ENCODE assay signal across 9 cellular contexts in the genomic region with DNA sequence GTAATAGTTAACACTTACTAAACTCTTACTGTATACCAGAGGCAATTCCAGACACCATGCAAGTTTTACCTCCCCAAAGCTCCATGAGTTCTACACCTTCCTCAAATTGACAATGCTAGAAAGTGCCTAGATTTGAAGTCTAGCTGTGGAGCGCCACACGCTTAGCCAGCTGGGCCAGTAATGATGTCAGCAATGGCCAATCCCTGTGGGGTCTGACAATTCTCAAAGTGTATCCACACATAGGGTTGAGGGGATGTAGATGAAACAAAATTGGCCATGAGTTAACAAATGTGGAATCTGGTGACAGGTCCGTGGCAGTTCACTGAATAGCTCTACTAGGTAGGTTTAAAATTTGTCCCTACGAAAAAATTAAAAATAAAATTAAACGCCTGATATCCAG. TPM values are rescaled to one million over a fixed set of nuclear protein-coding genes. Genes with fewer than 3 reads are reported as not detected.
DNase-seq lines count a peak whose midpoint lies in the region; ATAC-seq and TF ChIP-seq lines count a peak whose summit lies in the region.
"Had no signal": no experiment of that assay in that cellular context is flagged by ENCODE, and none has a peak within 500 bp of the region (broad histone marks: within the 10 kb centered on the region; RNA-seq: fewer than 3 reads in every experiment).

No MANE protein-coding gene starts in this region.

- TF ChIP-seq CTCF in DND-41 (IDR thresholded peaks at IDR 0.05; ENCODE audit: borderline replicate concordance, extremely low read depth, low read length, poor library complexity, severe bottlenecking) (no peak), NB4 (IDR thresholded peaks at IDR 0.05; ENCODE audit: low read depth, low read length) (no peak), colonic mucosa (IDR thresholded peaks at IDR 0.05) (no peak), osteocyte (IDR thresholded peaks at IDR 0.05) (no peak), tibial nerve (IDR thresholded peaks at IDR 0.05) (no peak)

- H3K36me3 Mint-ChIP-seq in osteocyte (ENCODE audit: unreplicated experiment) = peaks cover 4% of the 10 kb centered on the region

- DNase-seq in DND-41 (no peak), NB4 (ENCODE audit: low read depth) (peak; percentile 29), colonic mucosa (no peak), osteocyte (ENCODE audit: extremely low spot score, unreplicated experiment) (no peak), NCI-H2081 (lab: John Stamatoyannopoulos, UW) (no peak), NCI-H1048 (lab: John Stamatoyannopoulos, UW) (no peak), tibial nerve (ENCODE audit: low spot score in 2 of 2) (no peak)
- DNase-seq: kidney had no signal

- no peak for ATAC-seq in DND-41 (ENCODE audit: insufficient read depth, low read depth)
- no peak for ATAC-seq in GM19351 (IDR thresholded peaks at IDR 0.05; ENCODE audit: unreplicated experiment)

- H4K20me1 ChIP-seq in DND-41 (ENCODE audit: insufficient read depth, low read length) = no peaks in the 10 kb centered on the region

- H3K79me2 ChIP-seq in DND-41 (ENCODE audit: insufficient read depth, low read length) = peaks cover 19% of the 10 kb centered on the region

- no peaks in the 10 kb centered on the region for H3K27me3 ChIP-seq in DND-41 (ENCODE audit: insufficient read depth, low read length, poor library complexity)
- no peaks in the 10 kb centered on the region for H3K27me3 ChIP-seq in colonic mucosa
- H3K27me3 ChIP-seq in tibial nerve = no peaks in the 10 kb centered on the region

- H3K9me3 ChIP-seq in DND-41 (ENCODE audit: insufficient read depth, low read length, severe bottlenecking) = no peaks in the 10 kb centered on the region
- H3K9me3 ChIP-seq in colonic mucosa = no peaks in the 10 kb centered on the region
- H3K9me3 ChIP-seq in tibial nerve = no peaks in the 10 kb centered on the region

- peaks cover 4% of the 10 kb centered on the region for H3K9me3 Mint-ChIP-seq in osteocyte (ENCODE audit: unreplicated experiment)

- H3K4me1 ChIP-seq in DND-41 (ENCODE audit: insufficient read depth, low read length) (peaks cover 23% of the 10 kb centered on the region), colonic mucosa (peaks cover 4% of the 10 kb centered on the region), tibial nerve (peaks cover 0 to 17% (median 12%) of the 10 kb centered on the region in 4 donors)

- 76% methylated on average over 5 of the region's 5 CpGs for WGBS in tibial nerve, 2 donors

- TF ChIP-seq EP300 in tibial nerve (IDR thresholded peaks at IDR 0.05) = no peak

- H2AFZ ChIP-seq in DND-41 (ENCODE audit: low read depth, low read length) = no peak overlapping the region

- no peak for TF ChIP-seq POLR2A in NB4 (IDR thresholded peaks at IDR 0.05; ENCODE audit: extremely low read depth, insufficient read length)
- TF ChIP-seq POLR2A in tibial nerve (IDR thresholded peaks at IDR 0.05) = no peak

- no peaks in the 10 kb centered on the region for H3K36me3 ChIP-seq in DND-41 (ENCODE audit: insufficient read depth, low read length)
- no peaks in the 10 kb centered on the region for H3K36me3 ChIP-seq in colonic mucosa
- no peaks in the 10 kb centered on the region for H3K36me3 ChIP-seq in tibial nerve

- H3K4me3 ChIP-seq in DND-41 (ENCODE audit: low read depth in 1 of 2, low read length in 2 of 2) (peak overlapping the region in 1 of 2 experiments; percentile 89; a peak in 1 of 4 replicates), NB4 (ENCODE audit: low read depth, low read length) (peak overlapping the region; percentile 91), colonic mucosa (peak overlapping the region; percentile 97), tibial nerve (peak overlapping the region in 2 of 4 donors; percentile 88 to 91)

- H3K27ac Mint-ChIP-seq in osteocyte (ENCODE audit: unreplicated experiment) = no peak overlapping the region

- no peak overlapping the region for H3K27ac ChIP-seq in DND-41 (ENCODE audit: low read length)
- H3K27ac ChIP-seq in colonic mucosa = no peak overlapping the region
- peak overlapping the region in 1 of 4 donors; percentile 88 for H3K27ac ChIP-seq in tibial nerve

- peak overlapping the region; percentile 100 for H3K4me3 Mint-ChIP-seq in osteocyte (ENCODE audit: unreplicated experiment)

- H3K9ac ChIP-seq in DND-41 (ENCODE audit: low read depth, low read length) = peak overlapping the region; percentile 79
- H3K9ac ChIP-seq in colonic mucosa (ENCODE audit: low read depth in 2 of 2, low read length in 2 of 2) = no peak overlapping the region

- intact Hi-C loops in colonic mucosa (cut with DNase I) = no loop called here

- H3K4me1 Mint-ChIP-seq in osteocyte (ENCODE audit: unreplicated experiment) = peaks cover 12% of the 10 kb centered on the region

- no peaks in the 10 kb centered on the region for H3K27me3 Mint-ChIP-seq in osteocyte (ENCODE audit: unreplicated experiment)

- H3K4me2 ChIP-seq in DND-41 (ENCODE audit: insufficient read depth, low read length) = peak overlapping the region; percentile 96

RNA-seq across cellular contexts. Expression of a gene that starts 1.3 kb away (rescaled TPM):
- total RNA-seq in colonic mucosa (1 to 10 TPM; 6.5 to 8.5 TPM), osteocyte (10.1 and 11.4 TPM in 2 replicates), tibial nerve (10 to 100 TPM; 12.0 to 15.6 (median 13.6) TPM)

RNA-seq across cellular contexts. Expression of a gene that starts 28.9 kb away (rescaled TPM):
- total RNA-seq in colonic mucosa = under 1 TPM in 1 of 2 donors, not detected in 1; 0.25 TPM
- total RNA-seq in osteocyte = not detected in 2 replicates
- total RNA-seq in tibial nerve = under 1 TPM; 0.21 to 0.59 (median 0.26) TPM
- total RNA-seq: kidney had no signal

RNA-seq across cellular contexts. Expression of a gene that starts 36.9 kb away (rescaled TPM):
- total RNA-seq in colonic mucosa (100 to 1,000 TPM; 150 to 311 TPM), osteocyte (111 and 112 TPM in 2 replicates), tibial nerve (100 to 1,000 TPM; 129 to 198 (median 134) TPM)
